Comparison of ENCODE assay signal across 8 cellular contexts in the genomic region with DNA sequence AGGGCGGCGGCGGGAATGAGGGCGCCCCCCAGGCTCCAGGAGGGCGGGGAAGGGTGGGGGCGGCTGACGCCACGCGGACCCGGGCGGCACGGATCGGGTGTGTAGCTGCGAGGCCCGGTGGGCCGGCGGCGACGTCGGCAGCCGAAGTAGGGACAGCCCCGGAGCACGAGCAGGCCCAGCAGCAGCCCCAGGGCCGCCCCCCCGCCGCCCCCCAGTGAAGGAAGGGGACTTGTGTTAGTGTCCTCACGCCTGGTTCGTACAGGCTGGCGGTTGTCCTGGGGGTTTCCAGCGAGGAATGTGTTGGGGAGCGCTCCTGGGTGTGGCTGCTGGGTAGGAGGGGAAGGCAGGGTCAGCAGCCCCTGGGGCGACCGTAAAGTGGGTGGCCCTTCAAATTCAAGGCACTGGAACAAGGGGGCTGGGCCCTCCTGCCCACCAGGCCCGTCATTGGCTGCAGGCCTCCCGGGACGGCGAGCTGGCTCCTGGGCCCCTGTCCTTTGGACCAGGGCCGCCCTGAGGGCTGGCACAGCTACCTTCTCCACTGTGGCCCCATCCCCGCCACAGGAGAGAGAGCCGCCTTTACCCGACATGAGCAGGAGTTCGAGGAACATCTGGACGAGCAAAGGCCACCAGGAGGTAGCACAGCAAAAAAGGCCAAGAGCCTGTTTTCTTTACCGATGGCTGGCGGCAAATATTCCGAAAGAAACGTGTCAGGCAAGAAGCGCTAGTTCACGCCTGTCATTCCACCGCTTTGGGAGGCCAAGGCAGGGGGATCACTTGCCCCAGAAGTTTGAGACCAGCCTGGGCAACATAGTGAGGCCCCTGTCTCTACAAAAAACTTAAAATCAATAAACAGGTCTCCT. TPM values are rescaled to one million over a fixed set of nuclear protein-coding genes. Genes with fewer than 3 reads are reported as not detected.
DNase-seq lines count a peak whose midpoint lies in the region; ATAC-seq, FAIRE-seq and TF ChIP-seq lines count a peak whose summit lies in the region.

No MANE protein-coding gene starts in this region.

- DNase-seq in NB4 (ENCODE audit: low read depth) (peak; percentile 65), body of pancreas (no peak), keratinocyte (ENCODE audit: low read depth, low spot score) (no peak), midbrain (lab: John Stamatoyannopoulos, UW) (no peak)
- DNase-seq in stimulated activated naive CD4-positive, alpha-beta T cell treated with Interleukin-2 at 50 U/mL for 16 hours (lab: John Stamatoyannopoulos, UW) = peak; percentile 43

- H3K9ac ChIP-seq in keratinocyte (ENCODE audit: control insufficient read depth, extremely low read depth, insufficient read depth, low read length) = peak overlapping the region; percentile 87

- H3K27me3 ChIP-seq in ACC112 (ENCODE audit: insufficient read depth, low read length) = peaks cover 2% of the 10 kb centered on the region; the same call in 1 of the 2 replicates
- H3K27me3 ChIP-seq in body of pancreas = no peaks in the 10 kb centered on the region
- no peaks in the 10 kb centered on the region for H3K27me3 ChIP-seq in keratinocyte (ENCODE audit: control insufficient read depth, extremely low read depth, insufficient read depth, low read length)

- H3K36me3 ChIP-seq in ACC112 (ENCODE audit: insufficient read depth, low read length) = no peaks in the 10 kb centered on the region
- peaks cover 0 to 7% of the 10 kb centered on the region in 2 donors for H3K36me3 ChIP-seq in body of pancreas (replicated peaks in 1 of 2; ENCODE audit: insufficient read depth in 1 of 2, low read depth in 2 of 2)
- peaks cover 0 to 7% of the 10 kb centered on the region in 2 experiments for H3K36me3 ChIP-seq in keratinocyte (ENCODE audit: control insufficient read depth in 2 of 2, extremely low read depth in 1 of 2, insufficient read depth in 2 of 2, low read length in 2 of 2)

- intact Hi-C loops in body of pancreas (cut with DNase I) = loop anchor here (5.0 to 10.0 kb wide), 2 partner anchors 252 to 415 kb away; a partner anchor contains a TSS

- no peak for TF ChIP-seq CTCF in NB4 (IDR thresholded peaks at IDR 0.05; ENCODE audit: low read depth, low read length)
- no peak for TF ChIP-seq CTCF in body of pancreas (IDR thresholded peaks at IDR 0.05)
- no peak for TF ChIP-seq CTCF in keratinocyte (optimal IDR thresholded peaks at IDR 0.05 in 1 of 3, IDR thresholded peaks at IDR 0.05 in 1 of 3, conservative IDR thresholded peaks at IDR 0.05 in 1 of 3; ENCODE audit: extremely low read depth in 1 of 3, insufficient read depth in 2 of 3, low read length in 3 of 3)

- no peaks in the 10 kb centered on the region for H3K9me3 ChIP-seq in body of pancreas
- H3K9me3 ChIP-seq in keratinocyte (ENCODE audit: control insufficient read depth, low read depth, low read length) = no peaks in the 10 kb centered on the region

- dilution Hi-C loops in keratinocyte (cut with MboI; ENCODE audit: extremely low pct_ligation_motif_present, low sequenced_read_pairs) = no loop called here

- FAIRE-seq in keratinocyte (lab: Jason Lieb, UNC) = no peak

- H2AFZ ChIP-seq in ACC112 (ENCODE audit: low read length, unreplicated experiment) (peak overlapping the region; percentile 0), keratinocyte (ENCODE audit: control insufficient read depth, low read length) (no peak overlapping the region)

- H3K4me1 ChIP-seq in ACC112 (ENCODE audit: control insufficient read depth, insufficient read depth, low read length, unreplicated experiment) = peaks cover 5% of the 10 kb centered on the region
- peaks cover 34% of the 10 kb centered on the region for H3K4me1 ChIP-seq in body of pancreas
- H3K4me1 ChIP-seq in keratinocyte (ENCODE audit: control insufficient read depth, extremely low read depth, insufficient read depth, low read length) = peaks cover 19% of the 10 kb centered on the region

- H4K20me1 ChIP-seq in keratinocyte (ENCODE audit: control insufficient read depth, extremely low read depth, insufficient read depth, low read length) = no peaks in the 10 kb centered on the region

- peak overlapping the region; percentile 90 for H3K4me2 ChIP-seq in keratinocyte (ENCODE audit: control insufficient read depth, extremely low read depth, insufficient read depth, low read depth, low read length)

- peak overlapping the region; percentile 33 for H3K27ac ChIP-seq in ACC112 (ENCODE audit: low read depth, low read length)
- H3K27ac ChIP-seq in body of pancreas = peak overlapping the region; percentile 77 to 97 (median 84)
- peak overlapping the region; percentile 71 for H3K27ac ChIP-seq in keratinocyte (ENCODE audit: control insufficient read depth, insufficient read depth, low read length)

- TF ChIP-seq POLR2A in NB4 (IDR thresholded peaks at IDR 0.05; ENCODE audit: extremely low read depth, insufficient read length) (no peak), body of pancreas (IDR thresholded peaks at IDR 0.05) (no peak)

- ATAC-seq in GM19035 (IDR thresholded peaks at IDR 0.05; ENCODE audit: unreplicated experiment) = peak; percentile 10
- ATAC-seq in body of pancreas = no peak
- no peak for ATAC-seq in HG03521 (IDR thresholded peaks at IDR 0.05; ENCODE audit: unreplicated experiment)

- H3K9me1 ChIP-seq in keratinocyte (ENCODE audit: control insufficient read depth, extremely low read depth, insufficient read depth, low read length) = no peaks in the 10 kb centered on the region

- WGBS in body of pancreas, 2 donors = 8 to 42% methylated on average over 10 to 50 of the region's 50 CpGs

- H3K4me3 ChIP-seq in ACC112 (ENCODE audit: low read depth, low read length) (peak overlapping the region; percentile 78), NB4 (ENCODE audit: low read depth, low read length) (peak overlapping the region; percentile 53), body of pancreas (peak overlapping the region; percentile 24 to 83), keratinocyte (ENCODE audit: control insufficient read depth in 2 of 3, extremely low read depth in 1 of 3, insufficient read depth in 2 of 3, low read depth in 1 of 3, low read length in 3 of 3) (peak overlapping the region; percentile 78 to 85 (median 85))

- H3K79me2 ChIP-seq in ACC112 (ENCODE audit: control insufficient read depth, insufficient read depth, low read length, unreplicated experiment) (peaks cover 14% of the 10 kb centered on the region), keratinocyte (ENCODE audit: control insufficient read depth, insufficient read depth, low read length) (peaks cover 20% of the 10 kb centered on the region)

RNA-seq across cellular contexts. Expression of a gene that starts 0.8 kb away (rescaled TPM):
- total RNA-seq in body of pancreas = 10 to 100 TPM; 21.3 to 47.1 TPM
- polyA plus RNA-seq in keratinocyte = 9.9 to 19.2 TPM (median 14.3 TPM) in 3 replicates
- 6.3 TPM for polyA plus RNA-seq in keratinocyte (2011; ENCODE audit: low read depth)
- polyA plus RNA-seq in keratinocyte (2011; cell fraction: cytosol; rRNA removed) = 7.3 and 16.1 TPM in 2 replicates
- 11.8 and 16.3 TPM in 2 replicates for polyA plus RNA-seq in keratinocyte (2011; cell fraction: nucleus; rRNA removed)
- polyA plus RNA-seq in keratinocyte (2012; ENCODE audit: low replicate concordance) = 15.1 and 29.8 TPM in 2 replicates
- 10.9 to 20.6 TPM (median 12.1 TPM) in 3 replicates for polyA minus RNA-seq in keratinocyte
- polyA minus RNA-seq in keratinocyte (2011; cell fraction: cytosol; rRNA and poly(A)+ RNA removed) = 46.0 TPM
- 12.1 and 13.0 TPM in 2 replicates for polyA minus RNA-seq in keratinocyte (2011; cell fraction: nucleus; rRNA and poly(A)+ RNA removed)

RNA-seq across cellular contexts. Expression of a gene that starts 24.4 kb away (rescaled TPM):
- total RNA-seq in body of pancreas = 10 to 100 TPM; 16.6 to 21.1 TPM
- 4.6 to 7.4 TPM (median 6.6 TPM) in 3 replicates for polyA plus RNA-seq in keratinocyte
- 2.4 TPM for polyA plus RNA-seq in keratinocyte (2011; ENCODE audit: low read depth)
- 3.9 and 7.6 TPM in 2 replicates for polyA plus RNA-seq in keratinocyte (2011; cell fraction: cytosol; rRNA removed)
- polyA plus RNA-seq in keratinocyte (2011; cell fraction: nucleus; rRNA removed) = 16.1 and 18.5 TPM in 2 replicates
- 3.7 and 10.0 TPM in 2 replicates for polyA plus RNA-seq in keratinocyte (2012; ENCODE audit: low replicate concordance)
- polyA minus RNA-seq in keratinocyte = 10.5 to 18.5 TPM (median 14.2 TPM) in 3 replicates
- polyA minus RNA-seq in keratinocyte (2011; cell fraction: cytosol; rRNA and poly(A)+ RNA removed) = 28.0 TPM
- polyA minus RNA-seq in keratinocyte (2011; cell fraction: nucleus; rRNA and poly(A)+ RNA removed) = 20.9 and 22.5 TPM in 2 replicates

Comparison
In these comparisons a context has a peak if more than half of its experiments do, and no peak if none do; other contexts are left out.
1. H3K27ac ChIP-seq: peak in every context shown above with its lines; median percentile 84 in body of pancreas; 71 in keratinocyte; 33 in ACC112.
2. DNase-seq: peak in NB4 (single experiment) and stimulated activated naive CD4-positive, alpha-beta T cell treated with Interleukin-2 at 50 U/mL for 16 hours (single experiment); none in body of pancreas (0 of 4), keratinocyte (single experiment) and midbrain (single experiment).
3. Peak in every context shown above with its lines, with median percentiles within 50 percentile points of each other: H3K4me3 ChIP-seq.